Comparison of ENCODE assay signal across 26 cellular contexts in the genomic region with DNA sequence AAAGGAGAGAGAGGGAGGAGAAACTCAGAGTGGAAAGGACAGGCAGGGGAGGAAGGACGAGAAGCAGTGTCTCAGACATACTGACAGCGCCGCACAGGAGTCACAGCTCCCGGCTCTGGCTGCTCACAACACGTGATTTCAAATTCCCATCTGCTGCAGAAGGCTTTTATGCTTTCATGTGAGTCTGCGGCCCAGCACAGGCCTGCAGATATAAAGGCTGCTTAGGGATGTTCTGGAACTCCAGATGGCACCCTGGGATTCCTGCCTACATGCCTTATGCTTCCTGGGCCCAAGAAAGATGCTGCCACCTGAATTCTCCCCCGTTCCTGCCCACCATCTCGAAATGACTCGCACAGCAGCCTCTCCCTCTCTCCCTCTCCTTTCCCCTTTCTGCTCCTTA.
DNase-seq lines count a peak whose midpoint lies in the region; ATAC-seq and TF ChIP-seq lines count a peak whose summit lies in the region.
"Had no signal": no experiment of that assay in that cellular context is flagged by ENCODE, and none has a peak within 500 bp of the region (broad histone marks: within the 10 kb centered on the region; RNA-seq: fewer than 3 reads in every experiment).

No MANE protein-coding gene starts in this region.

- H4K91ac ChIP-seq in IMR-90 (ENCODE audit: insufficient read depth, low read depth, low read length), result no peak overlapping the region

- in situ Hi-C loops in IMR-90 (cut with MboI; ENCODE audit: low sequenced_read_pairs), result no loop called here

- peaks cover 30% of the 10 kb centered on the region for H3F3A ChIP-seq in SK-N-SH (replicated peaks; ENCODE audit: insufficient read depth)

- H3K27ac ChIP-seq in IMR-90 (ENCODE audit: insufficient read depth, low read length) (no peak overlapping the region), SK-N-SH (ENCODE audit: low read depth in 2 of 2, low read length in 1 of 2) (no peak overlapping the region)
- H3K27ac ChIP-seq: esophagus squamous epithelium, heart right ventricle, KMS-11, psoas muscle had no signal

- H3K36me3 ChIP-seq in IMR-90 (ENCODE audit: control insufficient read depth, insufficient read depth, low read length) (no peaks in the 10 kb centered on the region), SK-N-SH (replicated peaks in 1 of 2; ENCODE audit: control insufficient read depth in 1 of 2, insufficient read depth in 2 of 2, low read length in 1 of 2) (no peaks in the 10 kb centered on the region)
- H3K36me3 ChIP-seq: esophagus squamous epithelium, heart right ventricle had no signal

- no peak overlapping the region for H2BK5ac ChIP-seq in IMR-90 (ENCODE audit: low read depth, low read length, poor library complexity, severe bottlenecking)

- no peak overlapping the region for H3K4me2 ChIP-seq in IMR-90 (ENCODE audit: low read depth, low read length)
- H3K4me2 ChIP-seq in SK-N-SH, result no peak overlapping the region
- H3K4me2 ChIP-seq: GM23338, KMS-11 had no signal

- H2AK9ac ChIP-seq in IMR-90 (replicated peaks; ENCODE audit: low read depth, low read length, poor library complexity), result no peak overlapping the region

- H4K8ac ChIP-seq in IMR-90 (ENCODE audit: low read depth in 2 of 2, low read length in 2 of 2), result no peak overlapping the region

- H2BK15ac ChIP-seq in IMR-90 (ENCODE audit: low read depth, low read length), result 0 out of 3 replicates have a peak overlapping the region, but pooled peaks have one; percentile 51

- DNase-seq in IMR-90 (no peak), anterior cingulate cortex (lab: John Stamatoyannopoulos, UW) (peak in 51 of 58 donors; percentile 12 to 88 (median 65)), glutamatergic neuron (peak; percentile 34), posterior cingulate gyrus (peak; percentile 55 to 95 (median 72)), SK-N-SH (no peak), Right ventricle myocardium inferior (ENCODE audit: missing footprints) (no peak), COLO668 (lab: John Stamatoyannopoulos, UW; ENCODE audit: unreplicated experiment) (no peak)
- DNase-seq: activated CD4-positive, alpha-beta T cell treated with anti-CD3 and anti-CD28 coated beads, Interleukin-2, amount 10 ng/mL, durations not matched to agents 7 days and 5 days; activated CD8-positive, alpha-beta memory T cell treated with anti-CD3 and anti-CD28 coated beads, Interleukin-2, amount 50 U/mL, for 4 hours; activated effector memory CD4-positive, alpha-beta T cell treated with Interleukin-2 at 50 U/mL for 16 hours; activated naive CD8-positive, alpha-beta T cell treated with anti-CD3 and anti-CD28 coated beads, Interleukin-2, amount 50 U/mL, for 24 hours; CD4-positive, alpha-beta memory T cell; esophagus squamous epithelium; heart right ventricle; MV-4-11; natural killer cell; NCI-H2081; NCI-H526; psoas muscle; SHP77; small intestine; stimulated activated CD4-positive, alpha-beta T cell treated with anti-CD3 and anti-CD28 coated beads, Interleukin-4, amount 100 ng/mL, for 24 hours; T-cell had no signal

- H3K27ac Mint-ChIP-seq in glutamatergic neuron (ENCODE audit: unreplicated experiment), result peak overlapping the region; percentile 84
- H3K27ac Mint-ChIP-seq: activated CD4-positive, alpha-beta T cell treated with anti-CD3 and anti-CD28 coated beads, Interleukin-2, amount 10 ng/mL, durations not matched to agents 7 days and 5 days; activated naive CD8-positive, alpha-beta T cell treated with anti-CD3 and anti-CD28 coated beads, Interleukin-2, amount 50 U/mL, for 24 hours; CD4-positive, alpha-beta memory T cell; GM23338; natural killer cell; T-cell had no signal

- no peak overlapping the region for H3K18ac ChIP-seq in IMR-90 (ENCODE audit: low read depth, low read length)

- H3K4me1 ChIP-seq in IMR-90 (ENCODE audit: control insufficient read depth, insufficient read depth, low read length) (no peaks in the 10 kb centered on the region), SK-N-SH (ENCODE audit: control insufficient read depth in 1 of 2, insufficient read depth in 2 of 2, low read depth in 1 of 2, low read length in 1 of 2) (peaks cover 3 to 16% of the 10 kb centered on the region in 2 experiments; a peak in 3 of 4 replicates)
- H3K4me1 ChIP-seq: esophagus squamous epithelium, psoas muscle had no signal

- ATAC-seq in IMR-90 (ENCODE audit: low read depth) (no peak), GM21447 (IDR thresholded peaks at IDR 0.05; ENCODE audit: unreplicated experiment) (no peak), Right ventricle myocardium inferior (no peak)
- ATAC-seq: activated naive CD8-positive, alpha-beta T cell treated with anti-CD3 and anti-CD28 coated beads, Interleukin-2, amount 50 U/mL, for 24 hours; GM23338; natural killer cell; psoas muscle; T-cell had no signal

- H3K4me3 ChIP-seq in IMR-90 (ENCODE audit: insufficient read depth, low read depth, low read length) (no peak overlapping the region), SK-N-SH (ENCODE audit: low read depth in 2 of 2, low read length in 1 of 2) (no peak overlapping the region)
- H3K4me3 ChIP-seq: esophagus squamous epithelium, GM23338, heart right ventricle, psoas muscle had no signal

- dilution Hi-C loops in IMR-90 (cut with HindIII; ENCODE audit: low sequenced_read_pairs, unreplicated experiment), result no loop called here

- H2AK5ac ChIP-seq in IMR-90 (ENCODE audit: low read depth, low read length), result no peak overlapping the region

- H3K4me3 Mint-ChIP-seq in glutamatergic neuron (ENCODE audit: unreplicated experiment), result peak overlapping the region; percentile 58
- H3K4me3 Mint-ChIP-seq: activated CD4-positive, alpha-beta T cell treated with anti-CD3 and anti-CD28 coated beads, Interleukin-2, amount 10 ng/mL, durations not matched to agents 7 days and 5 days; activated naive CD8-positive, alpha-beta T cell treated with anti-CD3 and anti-CD28 coated beads, Interleukin-2, amount 50 U/mL, for 24 hours; CD4-positive, alpha-beta memory T cell; GM23338; natural killer cell; T-cell had no signal

- no peak for TF ChIP-seq RAD21 in IMR-90 (IDR thresholded peaks at IDR 0.05; ENCODE audit: low read length)
- no peak for TF ChIP-seq RAD21 in SK-N-SH (IDR thresholded peaks at IDR 0.05; ENCODE audit: low read length)

- no peak overlapping the region for H3K56ac ChIP-seq in IMR-90 (ENCODE audit: extremely low read depth, insufficient read depth, low read length)

- no peak overlapping the region for H4K5ac ChIP-seq in IMR-90 (ENCODE audit: low read depth, low read length)

- CTCF ChIA-PET in IMR-90 (lab: Yijun Ruan, JAX), result no interaction called here
- CTCF ChIA-PET in SK-N-SH (lab: Yijun Ruan, JAX), result no interaction called here

- no peak overlapping the region for H2BK20ac ChIP-seq in IMR-90 (ENCODE audit: low read depth, low read length)

- H3K14ac ChIP-seq in IMR-90 (replicated peaks; ENCODE audit: low read depth, low read length), result no peak overlapping the region

- H3K27me3 ChIP-seq in IMR-90 (ENCODE audit: control insufficient read depth, insufficient read depth, low read length), result no peaks in the 10 kb centered on the region
- no peaks in the 10 kb centered on the region for H3K27me3 ChIP-seq in SK-N-SH (ENCODE audit: insufficient read depth)
- H3K27me3 ChIP-seq: heart right ventricle had no signal

- TF ChIP-seq CTCF in IMR-90 (conservative IDR thresholded peaks at IDR 0.05; ENCODE audit: low read depth, low read length) (no peak), glutamatergic neuron (IDR thresholded peaks at IDR 0.05; ENCODE audit: partially characterized antibody, unreplicated experiment) (no peak), SK-N-SH (IDR thresholded peaks at IDR 0.05) (no peak)

- H4K20me1 ChIP-seq in IMR-90 (ENCODE audit: insufficient read depth, low read length) (no peaks in the 10 kb centered on the region), SK-N-SH (ENCODE audit: insufficient read depth) (no peaks in the 10 kb centered on the region)

- TF ChIP-seq POLR2A in IMR-90 (IDR thresholded peaks at IDR 0.05; ENCODE audit: low read depth, low read length), result no peak

- no peaks in the 10 kb centered on the region for H3K36me3 Mint-ChIP-seq in glutamatergic neuron (ENCODE audit: unreplicated experiment)
- H3K36me3 Mint-ChIP-seq: CD4-positive, alpha-beta memory T cell; natural killer cell; T-cell had no signal

- H2AFZ ChIP-seq in IMR-90 (replicated peaks; ENCODE audit: low read length, poor library complexity) (no peak overlapping the region), SK-N-SH (ENCODE audit: low read depth) (no peak overlapping the region)
- H2AFZ ChIP-seq: GM23338 had no signal

- no TSS peak for BruUV-seq in IMR-90 (replicated peaks; lab: Mats Ljungman, UMichigan)

- 79% methylated on average over 8 of the region's 9 CpGs; no CpG with 5 or more reads in 1 of the 2 experiments for WGBS in IMR-90 (ENCODE audit: extremely low coverage in 2 of 2, insufficient read length in 1 of 2), 2 experiments
- 87% methylated on average over 9 of the region's 9 CpGs for WGBS in SK-N-SH (ENCODE audit: low lambda C conversion rate)

- H3K23ac ChIP-seq in IMR-90 (ENCODE audit: low read depth, low read length), result no peak overlapping the region

- no peaks in the 10 kb centered on the region for H3K79me1 ChIP-seq in IMR-90 (ENCODE audit: low read depth in 1 of 2, low read length in 2 of 2)

- no peaks in the 10 kb centered on the region for H3K9me2 ChIP-seq in SK-N-SH

- no peak overlapping the region for H3K4ac ChIP-seq in IMR-90 (ENCODE audit: low read depth, low read length)

- peaks cover 32% of the 10 kb centered on the region for H3K4me1 Mint-ChIP-seq in glutamatergic neuron (ENCODE audit: low read depth, unreplicated experiment)
- H3K4me1 Mint-ChIP-seq: activated CD4-positive, alpha-beta T cell treated with anti-CD3 and anti-CD28 coated beads, Interleukin-2, amount 10 ng/mL, durations not matched to agents 7 days and 5 days; activated naive CD8-positive, alpha-beta T cell treated with anti-CD3 and anti-CD28 coated beads, Interleukin-2, amount 50 U/mL, for 24 hours; CD4-positive, alpha-beta memory T cell; natural killer cell; T-cell had no signal

- H3K9ac ChIP-seq in IMR-90 (ENCODE audit: low read depth, low read length) (no peak overlapping the region), SK-N-SH (no peak overlapping the region)
- H3K9ac ChIP-seq: KMS-11 had no signal

- H3K9me1 ChIP-seq in IMR-90 (ENCODE audit: insufficient read depth, low read length), result peaks cover 3% of the 10 kb centered on the region

- intact Hi-C loops in IMR-90 (cut with micrococcal nuclease), result no loop called here
- intact Hi-C loops in posterior cingulate gyrus (cut with DNase I), result no loop called here
- intact Hi-C loops in Right ventricle myocardium inferior (cut with DNase I), result no loop called here

- H3K27me3 Mint-ChIP-seq in glutamatergic neuron (ENCODE audit: unreplicated experiment), result peaks cover 2% of the 10 kb centered on the region

- no peak overlapping the region for H2BK120ac ChIP-seq in IMR-90 (ENCODE audit: low read depth, low read length)

- TF ChIP-seq EP300 in SK-N-SH (IDR thresholded peaks at IDR 0.05; ENCODE audit: borderline replicate concordance in 1 of 2, low read depth in 1 of 2, low read length in 1 of 2), result no peak

- POLR2A ChIA-PET in IMR-90 (lab: Charles Lee; ENCODE audit: unreplicated experiment), result interaction anchor here (0.9 kb wide), 1 partner anchor 9 kb away, joined by 4 read pairs; no protein-coding TSS in a partner anchor
- POLR2A ChIA-PET in SK-N-SH (lab: Yijun Ruan, JAX), result no interaction called here

- H3K9me3 ChIP-seq in IMR-90 (ENCODE audit: control insufficient read depth, insufficient read depth, low read length) (no peaks in the 10 kb centered on the region), SK-N-SH (no peaks in the 10 kb centered on the region)
- H3K9me3 ChIP-seq: esophagus squamous epithelium, heart right ventricle, psoas muscle had no signal

- no peaks in the 10 kb centered on the region for H3K79me2 ChIP-seq in SK-N-SH (ENCODE audit: insufficient read depth)

- H3K9me3 Mint-ChIP-seq in glutamatergic neuron (ENCODE audit: unreplicated experiment), result peaks cover 6% of the 10 kb centered on the region
- H3K9me3 Mint-ChIP-seq: activated CD4-positive, alpha-beta T cell treated with anti-CD3 and anti-CD28 coated beads, Interleukin-2, amount 10 ng/mL, durations not matched to agents 7 days and 5 days; activated naive CD8-positive, alpha-beta T cell treated with anti-CD3 and anti-CD28 coated beads, Interleukin-2, amount 50 U/mL, for 24 hours; GM23338; natural killer cell had no signal

Comparison
In these comparisons a context has a peak if more than half of its experiments do, and no peak if none do; other contexts are left out.
1. DNase-seq: peak in anterior cingulate cortex (51 of 58), glutamatergic neuron (single experiment) and posterior cingulate gyrus (10 of 10); none in IMR-90 (single experiment), SK-N-SH (single experiment), Right ventricle myocardium inferior (single experiment) and COLO668 (single experiment).